ENCODE assay signal across 8 cellular contexts in genomic region chr10:5666324-5667220, GRCh38. TPM values are rescaled to one million over a fixed set of nuclear protein-coding genes. Genes with fewer than 3 reads are reported as not detected.
DNase-seq lines count a peak whose midpoint lies in the region; ATAC-seq and TF ChIP-seq lines count a peak whose summit lies in the region.

ASB13 (minus strand) TSS chr10:5666595; CDS start chr10:5666551, 44 bp downstream.

- peak; percentile 53 for ATAC-seq in GM21576 (IDR thresholded peaks at IDR 0.05; ENCODE audit: unreplicated experiment)
- no peak for ATAC-seq in GM19324 (IDR thresholded peaks at IDR 0.05; ENCODE audit: low FRiP score, unreplicated experiment)

- peak within 1 kb of the TSS; percentile 53; the same call in 1 of the 2 replicates for H3K9ac ChIP-seq in MM.1S (ENCODE audit: low read length)

- peaks cover 5% of the 10 kb centered on the region; the same call in 1 of the 2 replicates for H3K4me1 ChIP-seq in MM.1S (ENCODE audit: low read length)
- no peaks in the 10 kb centered on the region for H3K4me1 ChIP-seq in effector memory CD4-positive, alpha-beta T cell (ENCODE audit: control insufficient read depth, insufficient read depth, low read length, poor library complexity, severe bottlenecking)

- no peaks in the 10 kb centered on the region for H3K79me2 ChIP-seq in MM.1S (ENCODE audit: low read length)

- no peaks in the 10 kb centered on the region for H3K9me2 ChIP-seq in MM.1S (replicated peaks; ENCODE audit: insufficient read depth, low read length)

- no peaks in the 10 kb centered on the region for H4K20me1 ChIP-seq in MM.1S (ENCODE audit: insufficient read depth, low read length)

- H3K27me3 ChIP-seq in MM.1S (replicated peaks; ENCODE audit: insufficient read depth, low read length), result no peaks in the 10 kb centered on the region; the same call in 1 of the 2 replicates
- no peaks in the 10 kb centered on the region for H3K27me3 ChIP-seq in effector memory CD4-positive, alpha-beta T cell (replicated peaks; ENCODE audit: control insufficient read depth, insufficient read depth, low read length, poor library complexity, severe bottlenecking)

- peak within 1 kb of the TSS; percentile 96 for H3K4me2 ChIP-seq in MM.1S (ENCODE audit: low read depth, low read length)

- in situ Hi-C loops in Caki2 (cut with HindIII; ENCODE audit: low pct_unique_long_range_greater_than_20kb, low sequenced_read_pairs), result no loop called here

- H3F3A ChIP-seq in MM.1S (ENCODE audit: insufficient read depth, low read length), result no peaks in the 10 kb centered on the region

- TF ChIP-seq CTCF in MM.1S (IDR thresholded peaks at IDR 0.05; ENCODE audit: low read length), result peak; percentile 11; the same call in 1 of the 2 replicates

- H3K4me3 ChIP-seq in MM.1S (ENCODE audit: low read length), result peak within 1 kb of the TSS; percentile 71
- peak within 1 kb of the TSS; percentile 84 for H3K4me3 ChIP-seq in effector memory CD4-positive, alpha-beta T cell (ENCODE audit: insufficient read depth, low read depth, low read length, poor library complexity, severe bottlenecking)

- peak within 1 kb of the TSS; percentile 90 for H2AFZ ChIP-seq in MM.1S (ENCODE audit: low read length)

- H3K9me3 ChIP-seq in MM.1S (replicated peaks; ENCODE audit: insufficient read depth, low read length), result no peaks in the 10 kb centered on the region
- H3K9me3 ChIP-seq in effector memory CD4-positive, alpha-beta T cell (ENCODE audit: control insufficient read depth, low read length), result no peaks in the 10 kb centered on the region

- DNase-seq in Caki2 (ENCODE audit: low read depth) (peak; percentile 54), MM.1S (peak; percentile 52), lung microvascular endothelial cell (ENCODE audit: low read depth in 2 of 2) (peak; percentile 49 to 64)
- DNase-seq in activated CD4-positive, alpha-beta T cell treated with anti-CD3 and anti-CD28 coated beads for 48 hours, result peak; percentile 59
- peak in 1 of 3 donors; percentile 11 for DNase-seq in effector memory CD4-positive, alpha-beta T cell
- DNase-seq in stimulated activated CD4-positive, alpha-beta T cell treated with anti-CD3 and anti-CD28 coated beads, TNF-alpha, amount 100 ng/mL, for 24 hours (ENCODE audit: low read depth in 3 of 3), result peak; percentile 18 to 46 (median 28)

- no peak within 1 kb of the TSS for H3K27ac ChIP-seq in MM.1S (ENCODE audit: low read length)
- peak within 1 kb of the TSS; percentile 4 for H3K27ac ChIP-seq in effector memory CD4-positive, alpha-beta T cell (ENCODE audit: insufficient read depth, low read length, poor library complexity, severe bottlenecking)

- no peaks in the 10 kb centered on the region for H3K36me3 ChIP-seq in MM.1S (replicated peaks; ENCODE audit: insufficient read depth, low read length)
- no peaks in the 10 kb centered on the region for H3K36me3 ChIP-seq in effector memory CD4-positive, alpha-beta T cell (ENCODE audit: control insufficient read depth, insufficient read depth, low read length)

RNA-seq across cellular contexts. Expression of gene ASB13, which starts in this region (rescaled TPM):
- 21.4 and 28.8 TPM in 2 replicates for total RNA-seq in Caki2 (2014; rRNA removed; shearing (Covaris generic); ENCODE audit: low replicate concordance)
- 12.9 and 18.5 TPM in 2 replicates for total RNA-seq in lung microvascular endothelial cell
